In genomic region chr15:22951031-22951380, GRCh38 we compare ENCODE assay signal across 1 cellular context.
TF ChIP-seq lines count a peak whose summit lies in the region.

No MANE protein-coding gene starts in this region.

TF ChIP-seq in H1, 55 proteins besides CTCF, POLR2A, EP300 and RAD21:
- TF ChIP-seq CHD7 (IDR thresholded peaks at IDR 0.05; ENCODE audit: insufficient replicate concordance, low read length) (no peak), MAX (IDR thresholded peaks at IDR 0.05) (no peak), JUN (IDR thresholded peaks at IDR 0.05; ENCODE audit: low read depth, low read length) (no peak), JUND (IDR thresholded peaks at IDR 0.05; ENCODE audit: low read length) (no peak), CBX5 (IDR thresholded peaks at IDR 0.05; ENCODE audit: low read depth, low read length) (no peak), BCL11A (IDR thresholded peaks at IDR 0.05; ENCODE audit: low read depth in 2 of 2, low read length in 2 of 2) (no peak), SIRT6 (IDR thresholded peaks at IDR 0.05; ENCODE audit: low read length) (no peak)
